In the genomic region with DNA sequence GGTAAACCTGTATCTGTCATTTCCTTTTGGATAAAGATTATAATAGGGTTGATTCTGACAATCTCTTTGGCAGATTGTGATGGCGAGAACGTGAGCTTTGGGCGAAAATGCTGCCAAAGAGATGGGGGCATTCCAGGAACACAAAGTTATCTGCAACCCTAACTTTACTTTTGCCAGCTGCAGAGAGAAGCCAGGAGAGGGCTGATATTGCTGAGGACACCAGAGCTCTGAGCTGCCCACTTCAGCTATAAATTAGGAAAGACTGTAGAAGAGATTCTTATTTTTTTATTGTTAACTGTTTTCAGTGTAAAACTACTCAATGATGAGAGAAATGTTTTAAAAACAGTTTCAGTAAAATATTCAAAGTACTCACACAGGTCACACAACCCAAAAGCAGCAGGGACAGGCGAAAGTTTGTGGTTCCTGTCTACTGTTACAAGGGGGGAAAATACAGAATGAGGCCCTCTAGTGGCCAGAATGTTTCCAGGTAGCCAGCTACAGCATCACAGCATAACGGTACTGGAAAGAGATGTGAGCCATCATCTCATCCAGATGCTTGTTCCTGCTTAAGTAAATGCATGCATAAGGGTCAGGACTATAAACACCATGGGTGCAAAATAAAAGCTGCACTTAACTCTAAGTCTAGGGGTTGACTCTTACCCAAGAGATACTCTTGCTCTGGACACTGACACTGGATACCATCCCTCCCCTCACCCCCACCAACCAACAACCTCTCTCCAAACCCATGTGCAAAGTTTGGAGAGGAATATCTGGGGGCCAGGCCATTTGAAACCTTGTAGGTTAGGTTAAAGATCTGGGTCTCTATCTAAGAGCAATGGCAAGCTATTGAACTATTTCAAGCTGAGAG, we compare ENCODE assay signal across 1 cellular context.
TF ChIP-seq lines count a peak whose summit lies in the region.

No MANE protein-coding gene starts in this region.

TF ChIP-seq in GM23338, 12 proteins besides CTCF, POLR2A, EP300 and RAD21 (continued from another document):
- TF ChIP-seq, protein P1, sequence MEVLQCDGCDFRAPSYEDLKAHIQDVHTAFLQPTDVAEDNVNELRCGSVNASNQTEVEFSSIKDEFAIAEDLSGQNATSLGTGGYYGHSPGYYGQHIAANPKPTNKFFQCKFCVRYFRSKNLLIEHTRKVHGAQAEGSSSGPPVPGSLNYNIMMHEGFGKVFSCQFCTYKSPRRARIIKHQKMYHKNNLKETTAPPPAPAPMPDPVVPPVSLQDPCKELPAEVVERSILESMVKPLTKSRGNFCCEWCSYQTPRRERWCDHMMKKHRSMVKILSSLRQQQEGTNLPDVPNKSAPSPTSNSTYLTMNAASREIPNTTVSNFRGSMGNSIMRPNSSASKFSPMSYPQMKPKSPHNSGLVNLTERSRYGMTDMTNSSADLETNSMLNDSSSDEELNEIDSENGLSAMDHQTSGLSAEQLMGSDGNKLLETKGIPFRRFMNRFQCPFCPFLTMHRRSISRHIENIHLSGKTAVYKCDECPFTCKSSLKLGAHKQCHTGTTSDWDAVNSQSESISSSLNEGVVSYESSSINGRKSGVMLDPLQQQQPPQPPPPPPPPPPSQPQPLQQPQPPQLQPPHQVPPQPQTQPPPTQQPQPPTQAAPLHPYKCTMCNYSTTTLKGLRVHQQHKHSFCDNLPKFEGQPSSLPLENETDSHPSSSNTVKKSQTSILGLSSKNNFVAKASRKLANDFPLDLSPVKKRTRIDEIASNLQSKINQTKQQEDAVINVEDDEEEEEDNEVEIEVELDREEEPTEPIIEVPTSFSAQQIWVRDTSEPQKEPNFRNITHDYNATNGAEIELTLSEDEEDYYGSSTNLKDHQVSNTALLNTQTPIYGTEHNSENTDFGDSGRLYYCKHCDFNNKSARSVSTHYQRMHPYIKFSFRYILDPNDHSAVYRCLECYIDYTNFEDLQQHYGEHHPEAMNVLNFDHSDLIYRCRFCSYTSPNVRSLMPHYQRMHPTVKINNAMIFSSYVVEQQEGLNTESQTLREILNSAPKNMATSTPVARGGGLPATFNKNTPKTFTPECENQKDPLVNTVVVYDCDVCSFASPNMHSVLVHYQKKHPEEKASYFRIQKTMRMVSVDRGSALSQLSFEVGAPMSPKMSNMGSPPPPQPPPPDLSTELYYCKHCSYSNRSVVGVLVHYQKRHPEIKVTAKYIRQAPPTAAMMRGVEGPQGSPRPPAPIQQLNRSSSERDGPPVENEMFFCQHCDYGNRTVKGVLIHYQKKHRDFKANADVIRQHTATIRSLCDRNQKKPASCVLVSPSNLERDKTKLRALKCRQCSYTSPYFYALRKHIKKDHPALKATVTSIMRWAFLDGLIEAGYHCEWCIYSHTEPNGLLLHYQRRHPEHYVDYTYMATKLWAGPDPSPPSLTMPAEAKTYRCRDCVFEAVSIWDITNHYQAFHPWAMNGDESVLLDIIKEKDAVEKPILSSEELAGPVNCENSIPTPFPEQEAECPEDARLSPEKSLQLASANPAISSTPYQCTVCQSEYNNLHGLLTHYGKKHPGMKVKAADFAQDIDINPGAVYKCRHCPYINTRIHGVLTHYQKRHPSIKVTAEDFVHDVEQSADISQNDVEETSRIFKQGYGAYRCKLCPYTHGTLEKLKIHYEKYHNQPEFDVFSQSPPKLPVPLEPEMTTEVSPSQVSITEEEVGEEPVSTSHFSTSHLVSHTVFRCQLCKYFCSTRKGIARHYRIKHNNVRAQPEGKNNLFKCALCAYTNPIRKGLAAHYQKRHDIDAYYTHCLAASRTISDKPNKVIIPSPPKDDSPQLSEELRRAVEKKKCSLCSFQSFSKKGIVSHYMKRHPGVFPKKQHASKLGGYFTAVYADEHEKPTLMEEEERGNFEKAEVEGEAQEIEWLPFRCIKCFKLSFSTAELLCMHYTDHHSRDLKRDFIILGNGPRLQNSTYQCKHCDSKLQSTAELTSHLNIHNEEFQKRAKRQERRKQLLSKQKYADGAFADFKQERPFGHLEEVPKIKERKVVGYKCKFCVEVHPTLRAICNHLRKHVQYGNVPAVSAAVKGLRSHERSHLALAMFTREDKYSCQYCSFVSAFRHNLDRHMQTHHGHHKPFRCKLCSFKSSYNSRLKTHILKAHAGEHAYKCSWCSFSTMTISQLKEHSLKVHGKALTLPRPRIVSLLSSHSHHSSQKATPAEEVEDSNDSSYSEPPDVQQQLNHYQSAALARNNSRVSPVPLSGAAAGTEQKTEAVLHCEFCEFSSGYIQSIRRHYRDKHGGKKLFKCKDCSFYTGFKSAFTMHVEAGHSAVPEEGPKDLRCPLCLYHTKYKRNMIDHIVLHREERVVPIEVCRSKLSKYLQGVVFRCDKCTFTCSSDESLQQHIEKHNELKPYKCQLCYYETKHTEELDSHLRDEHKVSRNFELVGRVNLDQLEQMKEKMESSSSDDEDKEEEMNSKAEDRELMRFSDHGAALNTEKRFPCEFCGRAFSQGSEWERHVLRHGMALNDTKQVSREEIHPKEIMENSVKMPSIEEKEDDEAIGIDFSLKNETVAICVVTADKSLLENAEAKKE (CRISPR knock-in tag; IDR thresholded peaks at IDR 0.05): no peak
- TF ChIP-seq STAT1 (IDR thresholded peaks at IDR 0.05; ENCODE audit: unreplicated experiment) (no peak), EZH2 (IDR thresholded peaks at IDR 0.05; ENCODE audit: low read depth, unreplicated experiment) (no peak), JUNB (IDR thresholded peaks at IDR 0.05; ENCODE audit: unreplicated experiment) (no peak), CREB1 (CRISPR knock-in tag; IDR thresholded peaks at IDR 0.05; ENCODE audit: low read depth) (no peak)
- TF ChIP-seq, protein P2, sequence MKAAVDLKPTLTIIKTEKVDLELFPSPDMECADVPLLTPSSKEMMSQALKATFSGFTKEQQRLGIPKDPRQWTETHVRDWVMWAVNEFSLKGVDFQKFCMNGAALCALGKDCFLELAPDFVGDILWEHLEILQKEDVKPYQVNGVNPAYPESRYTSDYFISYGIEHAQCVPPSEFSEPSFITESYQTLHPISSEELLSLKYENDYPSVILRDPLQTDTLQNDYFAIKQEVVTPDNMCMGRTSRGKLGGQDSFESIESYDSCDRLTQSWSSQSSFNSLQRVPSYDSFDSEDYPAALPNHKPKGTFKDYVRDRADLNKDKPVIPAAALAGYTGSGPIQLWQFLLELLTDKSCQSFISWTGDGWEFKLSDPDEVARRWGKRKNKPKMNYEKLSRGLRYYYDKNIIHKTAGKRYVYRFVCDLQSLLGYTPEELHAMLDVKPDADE (IDR thresholded peaks at IDR 0.05): no peak
